8 cellular contexts compared by ENCODE assay signal in genomic region chr14:73458219-73458976, GRCh38. TPM values are rescaled to one million over a fixed set of nuclear protein-coding genes. Genes with fewer than 3 reads are reported as not detected.
DNase-seq lines count a peak whose midpoint lies in the region; ATAC-seq and TF ChIP-seq lines count a peak whose summit lies in the region.

Gene NUMB (minus strand): TSS chr14:73458546. CDS start chr14:73355751, 102,795 bp downstream.

- peak within 1 kb of the TSS; percentile 77 for H3K27ac ChIP-seq in hepatocyte

- H3K4me3 ChIP-seq in hepatocyte = peak within 1 kb of the TSS; percentile 74

- H4K20me1 ChIP-seq in hepatocyte (ENCODE audit: insufficient read depth, poor library complexity, severe bottlenecking) = peaks cover 31% of the 10 kb centered on the region

- ATAC-seq in GM18508 (IDR thresholded peaks at IDR 0.05; ENCODE audit: insufficient read depth, unreplicated experiment) = peak; percentile 90
- ATAC-seq in HG03025 (IDR thresholded peaks at IDR 0.05; ENCODE audit: low FRiP score, unreplicated experiment) = peak; percentile 89

- WGBS in hepatocyte (ENCODE audit: low lambda C conversion rate, missing lambda C conversion rate) = 1% methylated on average over 42 of the region's 54 CpGs

- H3K36me3 ChIP-seq in hepatocyte (replicated peaks; ENCODE audit: insufficient read depth, low read depth) = no peaks in the 10 kb centered on the region

- DNase-seq in NCI-H2081 (lab: John Stamatoyannopoulos, UW) = peak; percentile 99 to 100
- DNase-seq in T1000 (lab: John Stamatoyannopoulos, UW) = peak; percentile 97
- DNase-seq in astrocyte of the hippocampus (ENCODE audit: low read depth, low spot score) = peak; percentile 100
- peak; percentile 99 for DNase-seq in hepatocyte (ENCODE audit: low spot score)
- peak; percentile 100 for DNase-seq in renal cortical epithelial cell (ENCODE audit: low read depth)
- no peak for DNase-seq in cortex of kidney (lab: John Stamatoyannopoulos, UW)

- peak within 1 kb of the TSS; percentile 89 for H3K4me2 ChIP-seq in hepatocyte

- TF ChIP-seq CTCF in hepatocyte (IDR thresholded peaks at IDR 0.05; ENCODE audit: poor library complexity) = no peak

- H3K79me2 ChIP-seq in hepatocyte = peaks cover 45% of the 10 kb centered on the region

- no peaks in the 10 kb centered on the region for H3K9me3 ChIP-seq in hepatocyte (ENCODE audit: low read depth)

- H2AFZ ChIP-seq in hepatocyte = peak within 1 kb of the TSS; percentile 46

- H3K4me1 ChIP-seq in hepatocyte (ENCODE audit: insufficient read depth) = peaks cover 35% of the 10 kb centered on the region

- H3K27me3 ChIP-seq in hepatocyte = no peaks in the 10 kb centered on the region

- no peaks in the 10 kb centered on the region for H3K9me2 ChIP-seq in hepatocyte (replicated peaks; ENCODE audit: insufficient read depth)

RNA-seq across cellular contexts. Expression of gene NUMB, which starts in this region (rescaled TPM):
- total RNA-seq in hepatocyte = 35.3 and 38.5 TPM in 2 replicates
- polyA plus RNA-seq in hepatocyte = 44.0 and 45.8 TPM in 2 replicates
- 17.7 and 53.9 TPM in 2 replicates for total RNA-seq in renal cortical epithelial cell
